In the genomic region with DNA sequence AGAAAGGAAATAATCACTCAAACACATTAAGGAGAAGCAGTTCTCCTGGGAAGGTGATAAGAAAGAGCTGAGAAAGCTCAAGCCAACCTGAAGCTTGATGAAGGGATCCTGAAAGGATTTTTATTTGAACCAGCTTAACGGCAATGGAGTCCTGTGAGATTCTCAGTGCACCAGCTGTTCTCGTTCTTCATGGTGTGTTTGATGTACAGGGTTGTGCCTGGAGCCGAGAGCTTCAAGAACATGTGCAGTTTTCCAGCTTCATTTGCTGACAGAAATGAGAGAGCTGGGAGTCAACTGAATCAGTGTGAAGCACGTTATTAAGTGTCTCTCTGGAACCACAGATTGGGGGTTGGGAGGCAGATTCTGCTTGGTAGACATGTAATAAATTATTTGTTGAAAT, we compare ENCODE assay signal across 28 cellular contexts.
"Had no signal": no experiment of that assay in that cellular context is flagged by ENCODE, and none has a peak within 500 bp of the region (broad histone marks: within the 10 kb centered on the region; RNA-seq: fewer than 3 reads in every experiment).

No MANE protein-coding gene starts in this region.

- H3K27me3 Mint-ChIP-seq: activated T-cell treated with anti-CD3 and anti-CD28 coated beads, Interleukin-2, amount 50 U/mL, for 24 hours; activated T-helper 17 cell treated with anti-CD3 and anti-CD28 coated beads, Interleukin-2, amount 50 U/mL, for 72 hours; effector memory CD8-positive, alpha-beta T cell; stimulated activated naive B cell treated with anti-CD40 and anti-IgM and Interleukin-4, amounts not matched to agents 10 μg/mL and 1 μg/mL and 100 μg/mL, for 72 hours had no signal

- H3K36me3 Mint-ChIP-seq: activated naive CD4-positive, alpha-beta T cell treated with anti-CD3 and anti-CD28 coated beads, Interleukin-2, amount 50 U/mL, for 72 hours; stimulated activated naive B cell treated with anti-CD40 and anti-IgM and Interleukin-4, amounts not matched to agents 10 μg/mL and 1 μg/mL and 100 μg/mL, for 72 hours had no signal

- H3K36me3 ChIP-seq: ascending aorta, left lung, transverse colon had no signal

- H3K27ac Mint-ChIP-seq: activated naive CD4-positive, alpha-beta T cell treated with anti-CD3 and anti-CD28 coated beads, Interleukin-2, amount 50 U/mL, for 72 hours; activated T-cell treated with anti-CD3 and anti-CD28 coated beads, Interleukin-2, amount 50 U/mL, for 24 hours; activated T-helper 17 cell treated with anti-CD3 and anti-CD28 coated beads, Interleukin-2, amount 50 U/mL, for 72 hours; effector memory CD8-positive, alpha-beta T cell; nephron progenitor cell; stimulated activated naive B cell treated with anti-CD40 and anti-IgM and Interleukin-4, amounts not matched to agents 10 μg/mL and 1 μg/mL and 100 μg/mL, for 72 hours; WTC11 had no signal

- H3K27ac ChIP-seq: ascending aorta, dorsolateral prefrontal cortex, left lung, transverse colon had no signal

- H3K9me3 ChIP-seq: ascending aorta, left lung, transverse colon had no signal

- DNase-seq: activated CD4-positive, alpha-beta T cell treated with anti-CD3 and anti-CD28 coated beads, Interleukin-2, amount 50 U/mL, for 4 hours; activated CD8-positive, alpha-beta memory T cell treated with anti-CD3 and anti-CD28 coated beads for 24 hours; activated CD8-positive, alpha-beta memory T cell treated with anti-CD3 and anti-CD28 coated beads, Interleukin-2, amount 50 U/mL, for 4 hours; activated T-cell treated with anti-CD3 and anti-CD28 coated beads, Interleukin-2, amount 50 U/mL, for 24 hours; central memory CD4-positive, alpha-beta T cell; dorsolateral prefrontal cortex; effector memory CD8-positive, alpha-beta T cell; foreskin melanocyte; hippocampal formation; kidney glomerular epithelial cell; left lung; midbrain; nephron progenitor cell; occipital lobe; stimulated activated CD4-positive, alpha-beta T cell treated with anti-CD3 and anti-CD28 coated beads, Interleukin-15, amount 100 ng/mL, for 24 hours; stimulated activated naive B cell treated with anti-CD40 and anti-IgM and Interleukin-4, amounts not matched to agents 10 μg/mL and 1 μg/mL and 100 μg/mL, for 72 hours; transverse colon had no signal

- H3K4me1 ChIP-seq: ascending aorta, left lung, transverse colon had no signal

- H3K9me3 Mint-ChIP-seq: activated T-cell treated with anti-CD3 and anti-CD28 coated beads, Interleukin-2, amount 50 U/mL, for 24 hours; stimulated activated naive B cell treated with anti-CD40 and anti-IgM and Interleukin-4, amounts not matched to agents 10 μg/mL and 1 μg/mL and 100 μg/mL, for 72 hours had no signal

- H3K27me3 ChIP-seq: ascending aorta, dorsolateral prefrontal cortex, left lung, transverse colon had no signal

- H3K4me3 Mint-ChIP-seq: activated T-cell treated with anti-CD3 and anti-CD28 coated beads, Interleukin-2, amount 50 U/mL, for 24 hours; activated T-helper 17 cell treated with anti-CD3 and anti-CD28 coated beads, Interleukin-2, amount 50 U/mL, for 72 hours; effector memory CD8-positive, alpha-beta T cell; nephron progenitor cell; stimulated activated naive B cell treated with anti-CD40 and anti-IgM and Interleukin-4, amounts not matched to agents 10 μg/mL and 1 μg/mL and 100 μg/mL, for 72 hours; WTC11 had no signal

- FAIRE-seq: colon, endothelial cell of umbilical vein, TTC549, urothelium cell line had no signal

- H3K4me1 Mint-ChIP-seq: activated T-helper 17 cell treated with anti-CD3 and anti-CD28 coated beads, Interleukin-2, amount 50 U/mL, for 72 hours had no signal

- ATAC-seq: activated naive CD4-positive, alpha-beta T cell treated with anti-CD3 and anti-CD28 coated beads, Interleukin-2, amount 50 U/mL, for 72 hours; activated T-helper 17 cell treated with anti-CD3 and anti-CD28 coated beads, Interleukin-2, amount 50 U/mL, for 72 hours; effector memory CD8-positive, alpha-beta T cell; esophagus mucosa; left lung; sciatic nerve; stimulated activated naive B cell treated with anti-CD40 and anti-IgM and Interleukin-4, amounts not matched to agents 10 μg/mL and 1 μg/mL and 100 μg/mL, for 72 hours; WTC11 had no signal

- H3K4me3 ChIP-seq: ascending aorta, dorsolateral prefrontal cortex, left lung, smooth muscle cell, transverse colon had no signal
